26 cellular contexts compared by ENCODE assay signal in the genomic region with DNA sequence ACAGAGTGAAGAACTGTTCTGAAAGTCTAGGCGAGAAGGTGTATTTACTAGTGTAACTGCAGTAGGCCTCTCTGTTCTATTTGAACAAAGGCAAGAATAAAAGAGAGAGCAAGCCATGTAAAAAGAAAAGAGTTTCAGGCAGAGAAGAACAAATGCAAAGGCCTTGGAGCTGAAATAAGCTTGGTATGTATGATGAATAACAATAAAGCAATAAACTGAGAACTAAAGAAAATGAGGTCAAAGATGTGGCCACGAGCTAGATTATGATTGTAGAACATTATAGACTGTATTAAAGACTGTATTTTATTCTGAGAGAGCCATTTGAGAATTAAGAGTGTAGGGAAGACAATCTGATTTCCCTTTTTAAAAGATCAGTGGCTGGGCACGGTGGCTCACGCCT.
"Had no signal": no experiment of that assay in that cellular context is flagged by ENCODE, and none has a peak within 500 bp of the region (broad histone marks: within the 10 kb centered on the region; RNA-seq: fewer than 3 reads in every experiment).

No MANE protein-coding gene starts in this region.

- H3K9me3 Mint-ChIP-seq: dendritic cell treated with granulocyte-macrophage colony-stimulating factor and Interleukin-4, amounts not matched to agents 40 ng/mL and 50 ng/mL, for 4 days; endodermal cell; naive thymus-derived CD8-positive, alpha-beta T cell; nephron progenitor cell had no signal

- H3K4me1 Mint-ChIP-seq: endodermal cell had no signal

- H3K27ac Mint-ChIP-seq: dendritic cell treated with granulocyte-macrophage colony-stimulating factor and Interleukin-4, amounts not matched to agents 40 ng/mL and 50 ng/mL, for 4 days; endodermal cell; nephron progenitor cell had no signal

- H3K4me3 Mint-ChIP-seq: dendritic cell treated with granulocyte-macrophage colony-stimulating factor and Interleukin-4, amounts not matched to agents 40 ng/mL and 50 ng/mL, for 4 days; endodermal cell; naive thymus-derived CD8-positive, alpha-beta T cell; nephron progenitor cell had no signal

- ATAC-seq: esophagus mucosa; gastrocnemius medialis; heart left ventricle; left lung; naive thymus-derived CD8-positive, alpha-beta T cell; right lobe of liver had no signal

- H3K4me2 ChIP-seq: hepatocyte had no signal

- H3K27me3 ChIP-seq: colonic mucosa, gastrocnemius medialis, heart left ventricle, hepatocyte, left lung, ovary, right lobe of liver, testis, tibial artery, upper lobe of left lung had no signal

- H3K9me3 ChIP-seq: colonic mucosa, gastrocnemius medialis, heart left ventricle, left lung, ovary, right lobe of liver, testis, tibial artery, upper lobe of left lung had no signal

- H3K79me2 ChIP-seq: hepatocyte had no signal

- H2AFZ ChIP-seq: hepatocyte had no signal

- H3K27ac ChIP-seq: colonic mucosa, epithelial cell of prostate, gastrocnemius medialis, heart left ventricle, hepatocyte, left lung, ovary, right lobe of liver, testis, tibial artery, upper lobe of left lung had no signal

- DNase-seq: colonic mucosa; effector CD8-positive, alpha-beta T cell; endodermal cell; gastrocnemius medialis; heart left ventricle; kidney; left lung; mesendoderm; midbrain; naive thymus-derived CD8-positive, alpha-beta T cell; nephron progenitor cell; occipital lobe; ovary; right lobe of liver; small intestine; stimulated activated CD4-positive, alpha-beta T cell treated with anti-CD3 and anti-CD28 coated beads, Interleukin-15, amount 100 ng/mL, for 24 hours; stimulated activated CD4-positive, alpha-beta T cell treated with anti-CD3 and anti-CD28 coated beads, Interleukin-2, amount 100 ng/mL, for 48 hours; stimulated activated naive CD4-positive, alpha-beta T cell; substantia nigra; testis; tibial artery; upper lobe of left lung had no signal

- H3K4me1 ChIP-seq: colonic mucosa, gastrocnemius medialis, left lung, right lobe of liver, testis, tibial artery, upper lobe of left lung had no signal

- H3K27me3 Mint-ChIP-seq: dendritic cell treated with granulocyte-macrophage colony-stimulating factor and Interleukin-4, amounts not matched to agents 40 ng/mL and 50 ng/mL, for 4 days; naive thymus-derived CD8-positive, alpha-beta T cell had no signal
